In the genomic region with DNA sequence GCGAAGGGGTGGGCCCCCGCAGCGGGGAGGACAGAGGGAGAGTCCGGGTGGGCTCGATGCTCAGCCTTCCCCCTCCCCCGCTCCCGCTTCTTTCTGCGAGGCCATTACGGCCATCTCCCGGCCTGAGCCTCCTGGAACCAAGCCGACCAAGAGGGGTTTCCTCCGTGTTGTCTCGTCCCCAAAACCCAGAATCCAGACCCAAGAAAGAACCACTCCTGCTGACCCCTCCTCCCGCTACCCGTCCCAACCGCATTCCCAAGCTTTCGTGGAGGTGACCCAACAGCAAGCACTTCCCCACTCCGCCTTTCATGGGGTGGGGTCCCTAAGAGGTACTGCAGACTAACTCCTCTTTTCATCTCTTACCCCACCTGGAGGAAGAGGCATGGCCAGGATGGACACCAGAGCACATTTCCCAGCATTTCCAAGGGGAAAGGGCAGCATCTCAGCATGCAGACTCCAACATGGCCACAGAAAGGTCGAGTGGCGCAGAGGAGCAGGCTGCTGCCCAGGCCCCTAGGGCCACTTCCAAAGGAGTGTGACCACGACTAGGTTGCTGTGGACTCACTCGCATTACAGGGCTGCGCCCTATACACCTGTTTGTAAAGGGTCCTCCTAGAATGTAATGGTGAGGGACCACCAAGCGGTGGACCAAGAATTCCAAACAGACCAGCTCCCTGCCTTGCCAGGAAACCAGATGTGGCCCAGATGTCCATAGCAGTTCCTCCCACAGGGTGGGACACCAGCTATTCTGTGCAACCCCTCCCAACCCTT, we compare ENCODE assay signal across 8 cellular contexts. TPM values are rescaled to one million over a fixed set of nuclear protein-coding genes. Genes with fewer than 3 reads are reported as not detected.
DNase-seq lines count a peak whose midpoint lies in the region; ATAC-seq lines count a peak whose summit lies in the region.

No MANE protein-coding gene starts in this region.

- H3K27ac Mint-ChIP-seq in central memory CD8-positive, alpha-beta T cell (ENCODE audit: low read depth), result no peak overlapping the region

- H3K36me3 Mint-ChIP-seq in central memory CD8-positive, alpha-beta T cell (ENCODE audit: insufficient read depth), result peaks cover 4% of the 10 kb centered on the region

- H3K9me3 Mint-ChIP-seq in central memory CD8-positive, alpha-beta T cell, result no peaks in the 10 kb centered on the region

- ATAC-seq in GM19035 (IDR thresholded peaks at IDR 0.05; ENCODE audit: unreplicated experiment) (peak; percentile 2), HG03280 (IDR thresholded peaks at IDR 0.05; ENCODE audit: unreplicated experiment) (no peak)
- ATAC-seq in central memory CD8-positive, alpha-beta T cell (replicated peaks; ENCODE audit: extremely low read depth, poor library complexity, severe bottlenecking), result no peak

- peaks cover 22 to 46% of the 10 kb centered on the region in 2 donors for H3K4me1 ChIP-seq in mucosa of rectum (ENCODE audit: control insufficient read depth in 2 of 2, insufficient read depth in 2 of 2, low read length in 2 of 2)

- peaks cover 20% of the 10 kb centered on the region for H3K4me1 Mint-ChIP-seq in central memory CD8-positive, alpha-beta T cell

- no peaks in the 10 kb centered on the region for H3K36me3 ChIP-seq in mucosa of rectum (ENCODE audit: control insufficient read depth in 2 of 2, insufficient read depth in 2 of 2, low read length in 2 of 2)

- peak overlapping the region; percentile 61 to 65 for H3K4me3 ChIP-seq in mucosa of rectum (ENCODE audit: low read length in 2 of 2)

- DNase-seq in LHCN-M2 (ENCODE audit: low read depth) (peak; percentile 38), GOT3 (lab: John Stamatoyannopoulos, UW) (no peak), SHP77 (lab: John Stamatoyannopoulos, UW) (no peak), KG1 (lab: John Stamatoyannopoulos, UW) (no peak)
- DNase-seq in central memory CD8-positive, alpha-beta T cell (ENCODE audit: low spot score in 2 of 2), result no peak

- peak overlapping the region; percentile 92 for H3K4me3 Mint-ChIP-seq in central memory CD8-positive, alpha-beta T cell

- no peaks in the 10 kb centered on the region for H3K27me3 ChIP-seq in mucosa of rectum (ENCODE audit: control insufficient read depth in 2 of 2, insufficient read depth in 2 of 2, low read length in 2 of 2)

- H3K9ac ChIP-seq in mucosa of rectum (ENCODE audit: low read depth in 1 of 2, low read length in 2 of 2), result peak overlapping the region; percentile 55 to 72

- peak overlapping the region; percentile 46 to 57 for H3K27ac ChIP-seq in mucosa of rectum (ENCODE audit: low read depth in 2 of 2, low read length in 2 of 2)

- peaks cover 18% of the 10 kb centered on the region for H3K27me3 Mint-ChIP-seq in central memory CD8-positive, alpha-beta T cell

- no peaks in the 10 kb centered on the region for H3K9me3 ChIP-seq in mucosa of rectum (ENCODE audit: control insufficient read depth in 2 of 2, low read length in 2 of 2)

RNA-seq across cellular contexts. Expression of a gene that starts 53.5 kb away (rescaled TPM):
- total RNA-seq in LHCN-M2 (2014; rRNA removed), result 72.9 and 73.9 TPM in 2 replicates
- polyA plus RNA-seq in LHCN-M2 (2012), result 110 TPM

RNA-seq across cellular contexts. Expression of a gene that starts 53.6 kb away (rescaled TPM):
- total RNA-seq in LHCN-M2 (2014; rRNA removed), result 38.2 and 39.0 TPM in 2 replicates
- 29.7 TPM for polyA plus RNA-seq in LHCN-M2 (2012)
